Comparison of ENCODE assay signal across 27 cellular contexts in the genomic region with DNA sequence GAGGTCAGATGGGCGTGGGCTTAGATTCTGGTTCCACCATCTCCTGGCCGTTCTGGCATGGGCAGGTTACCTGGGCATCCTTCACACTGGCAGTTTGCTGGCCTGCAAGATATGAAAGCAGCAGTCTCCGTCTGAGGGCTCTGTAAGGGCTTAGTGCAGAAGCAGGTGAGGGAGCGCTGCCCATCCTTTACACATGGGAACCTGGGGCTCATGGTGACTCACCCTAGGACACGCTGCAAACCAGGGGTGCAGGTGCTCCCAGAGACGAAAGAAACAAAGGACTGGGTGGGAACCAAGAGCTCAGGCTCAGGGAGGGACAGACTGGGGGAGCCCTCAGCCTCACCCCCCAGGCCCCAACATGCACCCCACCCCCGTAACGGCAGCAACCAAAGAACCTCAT.
"Had no signal": no experiment of that assay in that cellular context is flagged by ENCODE, and none has a peak within 500 bp of the region (broad histone marks: within the 10 kb centered on the region; RNA-seq: fewer than 3 reads in every experiment).

No MANE protein-coding gene starts in this region.

- ATAC-seq: left colon; left lung; right lobe of liver; stimulated activated memory B cell treated with anti-CD40 and anti-IgM and Interleukin-4, amounts not matched to agents 10 μg/mL and 1 μg/mL and 100 μg/mL, for 72 hours; stimulated activated naive CD8-positive, alpha-beta T cell treated with anti-CD3 and anti-CD28 coated beads, Interleukin-15, amount 100 ng/mL, for 72 hours had no signal

- H3K4me3 Mint-ChIP-seq: mesothelial cell of epicardium; naive B cell; natural killer cell; nephron progenitor cell; neural progenitor cell; stimulated activated memory B cell treated with anti-CD40 and anti-IgM and Interleukin-4, amounts not matched to agents 10 μg/mL and 1 μg/mL and 100 μg/mL, for 72 hours; stimulated activated naive CD8-positive, alpha-beta T cell treated with anti-CD3 and anti-CD28 coated beads, Interleukin-15, amount 100 ng/mL, for 72 hours; type B pancreatic cell had no signal

- H3K27me3 ChIP-seq: ovary, right atrium auricular region, right lobe of liver, tibial nerve, vagina had no signal

- H3K9ac ChIP-seq: neural progenitor cell had no signal

- H3K27ac ChIP-seq: left lung, neural progenitor cell, ovary, right atrium auricular region, right lobe of liver, tibial nerve, vagina had no signal

- H3K9me3 ChIP-seq: ovary, right lobe of liver, vagina had no signal

- H3K4me3 ChIP-seq: left lung, lung, neural progenitor cell, ovary, right atrium auricular region, right lobe of liver, smooth muscle cell, tibial nerve, vagina had no signal

- H2AFZ ChIP-seq: neural progenitor cell had no signal

- FAIRE-seq: kidney had no signal

- H3K27ac Mint-ChIP-seq: naive B cell; natural killer cell; nephron progenitor cell; progenitor cell of endocrine pancreas; stimulated activated memory B cell treated with anti-CD40 and anti-IgM and Interleukin-4, amounts not matched to agents 10 μg/mL and 1 μg/mL and 100 μg/mL, for 72 hours; stimulated activated naive CD8-positive, alpha-beta T cell treated with anti-CD3 and anti-CD28 coated beads, Interleukin-15, amount 100 ng/mL, for 72 hours had no signal

- H3K4me2 ChIP-seq: neural progenitor cell, smooth muscle cell had no signal

- H3K4me1 Mint-ChIP-seq: naive B cell; stimulated activated memory B cell treated with anti-CD40 and anti-IgM and Interleukin-4, amounts not matched to agents 10 μg/mL and 1 μg/mL and 100 μg/mL, for 72 hours had no signal

- H3K36me3 ChIP-seq: left lung, neural progenitor cell, ovary, right atrium auricular region, right lobe of liver, tibial nerve, vagina had no signal

- DNase-seq: hippocampal formation; kidney; left colon; left lung; mesendoderm; naive B cell; natural killer cell; nephron progenitor cell; right lobe of liver; stimulated activated CD4-positive, alpha-beta T cell treated with anti-CD3 and anti-CD28 coated beads, Interleukin-1b, Interleukin-23, amount 100 ng/mL, for 48 hours; stimulated activated CD4-positive, alpha-beta T cell treated with anti-CD3 and anti-CD28 coated beads, Interleukin-2, amount 100 ng/mL, for 48 hours; stimulated activated CD4-positive, alpha-beta T cell treated with anti-CD3 and anti-CD28 coated beads, Interleukin-4, amount 100 ng/mL, for 4 hours; stimulated activated CD8-positive, alpha-beta memory T cell treated with anti-CD3 and anti-CD28 coated beads, Interleukin-4, amount 100 ng/mL, for 48 hours; stimulated activated naive CD4-positive, alpha-beta T cell treated with Interleukin-2 at 50 U/mL for 16 hours; stimulated activated naive CD8-positive, alpha-beta T cell treated with anti-CD3 and anti-CD28 coated beads, Interleukin-15, amount 100 ng/mL, for 72 hours; substantia nigra had no signal

- H3K27me3 Mint-ChIP-seq: progenitor cell of endocrine pancreas had no signal
